In the genomic region with DNA sequence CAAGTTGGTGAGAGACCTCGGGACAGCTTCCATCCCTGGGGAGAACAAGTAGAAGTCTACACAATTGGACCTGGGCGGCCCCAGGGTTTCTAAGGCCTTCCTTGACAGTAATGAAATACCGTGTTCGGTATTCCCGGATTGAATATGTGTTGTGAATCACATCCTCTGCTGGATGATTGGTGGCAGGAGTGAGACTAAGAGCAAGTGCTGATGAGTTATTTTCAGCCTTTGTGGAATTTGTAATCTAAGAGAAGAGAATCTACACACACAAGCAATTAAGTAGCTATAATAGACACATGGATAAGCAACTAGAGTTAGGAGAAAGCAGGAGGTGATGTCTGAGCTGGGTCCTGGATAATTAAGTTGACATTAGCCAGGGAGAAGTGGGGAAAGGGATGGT, we compare ENCODE assay signal across 21 cellular contexts.
"Had no signal": no experiment of that assay in that cellular context is flagged by ENCODE, and none has a peak within 500 bp of the region (broad histone marks: within the 10 kb centered on the region; RNA-seq: fewer than 3 reads in every experiment).

No MANE protein-coding gene starts in this region.

- H3K27me3 ChIP-seq: colonic mucosa, foreskin keratinocyte, hepatocyte, left lung had no signal

- ATAC-seq: effector memory CD8-positive, alpha-beta T cell; esophagus mucosa; foreskin keratinocyte; gastroesophageal sphincter; left lung; lower lobe of right lung; mucosa of descending colon had no signal

- H3K27ac ChIP-seq: colonic mucosa, epithelial cell of prostate, foreskin keratinocyte, gastroesophageal sphincter, hepatocyte, left lung, lower lobe of right lung had no signal

- H3K36me3 ChIP-seq: colonic mucosa, gastroesophageal sphincter, left lung, lower lobe of right lung had no signal

- H3K4me3 ChIP-seq: colonic mucosa, gastroesophageal sphincter, hepatocyte, left lung, lower lobe of right lung, mucosa of descending colon had no signal

- DNase-seq: cerebellar nuclear complex; colonic mucosa; cortex of kidney; effector CD8-positive, alpha-beta T cell; effector memory CD8-positive, alpha-beta T cell; endodermal cell; erythroblast; foreskin keratinocyte; immature natural killer cell; islet precursor cell; kidney; left cardiac atrium; left lung; lower lobe of right lung; mesenchymal stem cell; mucosa of descending colon; naive B cell had no signal

- H3K9me3 ChIP-seq: colonic mucosa, gastroesophageal sphincter, lower lobe of right lung, mucosa of descending colon had no signal

- H3K4me1 ChIP-seq: colonic mucosa, foreskin keratinocyte, gastroesophageal sphincter, left lung, lower lobe of right lung had no signal
